ENCODE assay signal across 1 cellular context in genomic region chr3:186520957-186521842, GRCh38.
TF ChIP-seq lines count a peak whose summit lies in the region.

No MANE protein-coding gene starts in this region.

TF ChIP-seq in HepG2, 621 proteins besides CTCF, POLR2A, EP300 and RAD21 (continues in another document):
- 0 out of 2 replicates have a peak, but pooled peaks have one; percentile 50 for TF ChIP-seq KDM5B (CRISPR knock-in tag; IDR thresholded peaks at IDR 0.05; ENCODE audit: borderline replicate concordance)
- TF ChIP-seq PHF8 (CRISPR knock-in tag; IDR thresholded peaks at IDR 0.05), result 0 out of 2 replicates have a peak, but pooled peaks have one; percentile 32
- no peak for TF ChIP-seq ZNF30 (CRISPR knock-in tag; IDR thresholded peaks at IDR 0.05)
- TF ChIP-seq ZNF350 (CRISPR knock-in tag; IDR thresholded peaks at IDR 0.05; ENCODE audit: borderline replicate concordance, low read depth), result 0 out of 2 replicates have a peak, but pooled peaks have one; percentile 48
- 0 out of 2 replicates have a peak, but pooled peaks have one; percentile 6 for TF ChIP-seq GMEB1 (CRISPR knock-in tag; IDR thresholded peaks at IDR 0.05; ENCODE audit: borderline replicate concordance)
- TF ChIP-seq MAFF (IDR thresholded peaks at IDR 0.05; ENCODE audit: low read depth, low read length), result no peak
- peak; percentile 51; the same call in 1 of the 2 replicates for TF ChIP-seq ARID4A (CRISPR knock-in tag; IDR thresholded peaks at IDR 0.05; ENCODE audit: borderline replicate concordance)
- peak; percentile 69 for TF ChIP-seq CEBPG (CRISPR knock-in tag; IDR thresholded peaks at IDR 0.05)
- TF ChIP-seq DMAP1 (CRISPR knock-in tag; IDR thresholded peaks at IDR 0.05), result no peak
- TF ChIP-seq ZBTB20 (CRISPR knock-in tag; IDR thresholded peaks at IDR 0.05; ENCODE audit: borderline replicate concordance, low read depth), result no peak
- no peak for TF ChIP-seq TRIM22 (IDR thresholded peaks at IDR 0.05)
- no peak for TF ChIP-seq ZNF251 (CRISPR knock-in tag; IDR thresholded peaks at IDR 0.05)
- 0 out of 2 replicates have a peak, but pooled peaks have one; percentile 13 for TF ChIP-seq FOXK2 (IDR thresholded peaks at IDR 0.05)
- TF ChIP-seq ARHGAP35 (CRISPR knock-in tag; IDR thresholded peaks at IDR 0.05; ENCODE audit: borderline replicate concordance), result no peak
- peak; percentile 81 for TF ChIP-seq YY1 (IDR thresholded peaks at IDR 0.05; ENCODE audit: insufficient read depth, insufficient replicate concordance, low read depth, low read length)
- peak; percentile 100 for TF ChIP-seq GZF1 (CRISPR knock-in tag; IDR thresholded peaks at IDR 0.05)
- TF ChIP-seq ZNF598 (CRISPR knock-in tag; IDR thresholded peaks at IDR 0.05; ENCODE audit: borderline replicate concordance), result 0 out of 2 replicates have a peak, but pooled peaks have one; percentile 41
- TF ChIP-seq ZNF136 (CRISPR knock-in tag; IDR thresholded peaks at IDR 0.05; ENCODE audit: low read depth), result no peak
- 0 out of 2 replicates have a peak, but pooled peaks have one; percentile 1 for TF ChIP-seq PITX1 (CRISPR knock-in tag; IDR thresholded peaks at IDR 0.05)
- TF ChIP-seq ZNF501 (CRISPR knock-in tag; IDR thresholded peaks at IDR 0.05), result peak; percentile 13; the same call in 1 of the 2 replicates
- TF ChIP-seq SRF (IDR thresholded peaks at IDR 0.05; ENCODE audit: low read depth, low read length), result 0 out of 2 replicates have a peak, but pooled peaks have one; percentile 28
- 0 out of 2 replicates have a peak, but pooled peaks have one; percentile 41 for TF ChIP-seq ZNF776 (CRISPR knock-in tag; IDR thresholded peaks at IDR 0.05)
- peak; percentile 96 for TF ChIP-seq POGK (CRISPR knock-in tag; conservative IDR thresholded peaks at IDR 0.05)
- TF ChIP-seq ZFX (CRISPR knock-in tag; IDR thresholded peaks at IDR 0.05; ENCODE audit: low read depth), result peak; percentile 40
- 0 out of 2 replicates have a peak, but pooled peaks have one; percentile 15 for TF ChIP-seq JUND (CRISPR knock-in tag; IDR thresholded peaks at IDR 0.05)
- peak; percentile 17; the same call in 1 of the 2 replicates for TF ChIP-seq POGZ (CRISPR knock-in tag; IDR thresholded peaks at IDR 0.05)
- no peak for TF ChIP-seq CSRNP1 (CRISPR knock-in tag; IDR thresholded peaks at IDR 0.05)
- 0 out of 2 replicates have a peak, but pooled peaks have one; percentile 54 for TF ChIP-seq YEATS4 (CRISPR knock-in tag; IDR thresholded peaks at IDR 0.05; ENCODE audit: borderline replicate concordance)
- 0 out of 2 replicates have a peak, but pooled peaks have one; percentile 29 for TF ChIP-seq UBTF (CRISPR knock-in tag; IDR thresholded peaks at IDR 0.05)
- 0 out of 2 replicates have a peak, but pooled peaks have one; percentile 30 for TF ChIP-seq ZBTB7A (CRISPR knock-in tag; IDR thresholded peaks at IDR 0.05)
- peak; percentile 22; the same call in 1 of the 2 replicates for TF ChIP-seq FOXC1 (CRISPR knock-in tag; IDR thresholded peaks at IDR 0.05; ENCODE audit: borderline replicate concordance)
- TF ChIP-seq RFX1 (IDR thresholded peaks at IDR 0.05), result no peak
- TF ChIP-seq TBX2 (CRISPR knock-in tag; IDR thresholded peaks at IDR 0.05; ENCODE audit: borderline replicate concordance), result peak; percentile 33; the same call in 1 of the 2 replicates
- TF ChIP-seq TFAP4 (IDR thresholded peaks at IDR 0.05; ENCODE audit: borderline replicate concordance, low read depth), result peak; percentile 36; the same call in 1 of the 2 replicates
- TF ChIP-seq SALL1 (CRISPR knock-in tag; IDR thresholded peaks at IDR 0.05), result peak; percentile 25; the same call in 1 of the 2 replicates
- 0 out of 2 replicates have a peak, but pooled peaks have one; percentile 39 for TF ChIP-seq REL (CRISPR knock-in tag; conservative IDR thresholded peaks at IDR 0.05)
- peak; percentile 31; the same call in 1 of the 2 replicates for TF ChIP-seq ZFY (CRISPR knock-in tag; IDR thresholded peaks at IDR 0.05)
- 0 out of 2 replicates have a peak, but pooled peaks have one; percentile 42 for TF ChIP-seq SNAI1 (CRISPR knock-in tag; IDR thresholded peaks at IDR 0.05; ENCODE audit: borderline replicate concordance)
- TF ChIP-seq ZFP91 (CRISPR knock-in tag; IDR thresholded peaks at IDR 0.05; ENCODE audit: borderline replicate concordance), result peak; percentile 15; the same call in 1 of the 2 replicates
- peak; percentile 85 for TF ChIP-seq THAP9 (CRISPR knock-in tag; IDR thresholded peaks at IDR 0.05; ENCODE audit: borderline replicate concordance)
- 0 out of 2 replicates have a peak, but pooled peaks have one; percentile 3 for TF ChIP-seq CEBPB (IDR thresholded peaks at IDR 0.05; ENCODE audit: borderline replicate concordance, low read depth, low read length)
- TF ChIP-seq ZMAT3 (CRISPR knock-in tag; conservative IDR thresholded peaks at IDR 0.05), result no peak
